16 cellular contexts compared by ENCODE assay signal in the genomic region with DNA sequence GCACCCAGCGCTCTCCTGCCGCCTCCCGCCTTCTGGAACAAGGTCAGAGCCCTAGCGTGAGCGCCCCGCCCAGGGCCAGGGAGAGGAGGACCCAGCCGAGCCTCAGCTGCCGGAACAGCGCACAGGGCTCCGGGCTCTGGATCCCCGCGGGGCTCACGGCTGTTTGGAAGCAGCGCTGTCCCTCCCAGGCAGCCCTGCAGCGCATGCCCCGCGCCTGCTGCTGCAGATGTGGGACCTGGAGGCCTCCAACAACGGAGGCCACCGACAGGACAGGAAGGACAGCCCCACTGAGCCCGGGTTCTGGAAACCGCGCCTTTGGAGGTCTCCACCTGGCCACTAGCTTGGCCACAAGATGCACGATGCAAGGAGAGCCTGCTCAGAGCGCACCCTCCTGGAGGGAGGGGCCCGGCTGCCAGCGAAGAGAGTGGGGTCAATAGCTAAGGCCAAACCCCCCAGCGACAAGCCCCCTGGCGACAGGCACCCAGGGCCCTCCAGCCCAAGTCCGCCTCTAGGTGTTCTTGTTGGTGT. TPM values are rescaled to one million over a fixed set of nuclear protein-coding genes. Genes with fewer than 3 reads are reported as not detected.
DNase-seq lines count a peak whose midpoint lies in the region; ATAC-seq and TF ChIP-seq lines count a peak whose summit lies in the region.
"Had no signal": no experiment of that assay in that cellular context is flagged by ENCODE, and none has a peak within 500 bp of the region (broad histone marks: within the 10 kb centered on the region; RNA-seq: fewer than 3 reads in every experiment).

No MANE protein-coding gene starts in this region.

- H3K9ac ChIP-seq in BLaER1, result no peak overlapping the region

- 0 out of 2 replicates have a peak, but pooled peaks cover 4% of the 10 kb centered on the region for H3F3A ChIP-seq in GM23338 (replicated peaks; ENCODE audit: low read depth)

- no peaks in the 10 kb centered on the region for H3K4me1 Mint-ChIP-seq in GM23338
- H3K4me1 Mint-ChIP-seq: B cell had no signal

- H3K4me2 ChIP-seq in BLaER1, result no peak overlapping the region
- no peak overlapping the region for H3K4me2 ChIP-seq in GM23338

- H4K20me1 ChIP-seq in BLaER1 (no peaks in the 10 kb centered on the region), GM23338 (replicated peaks; ENCODE audit: insufficient read depth) (no peaks in the 10 kb centered on the region)

- peaks cover 2% of the 10 kb centered on the region; the same call in 1 of the 2 replicates for H3K9me2 ChIP-seq in GM23338 (ENCODE audit: insufficient read depth)

- H3K9me3 Mint-ChIP-seq in GM23338, result peaks cover 48% of the 10 kb centered on the region

- H3K36me3 Mint-ChIP-seq in GM23338 (ENCODE audit: low read depth), result peaks cover 72% of the 10 kb centered on the region

- intact Hi-C loops in left lung (cut with DNase I), result no loop called here

- no peak overlapping the region for H2AFZ ChIP-seq in GM23338

- H3K4me3 ChIP-seq in BLaER1 (peak overlapping the region; percentile 19; the same call in 1 of the 2 replicates), GM23338 (no peak overlapping the region), left lung (no peak overlapping the region), upper lobe of left lung (no peak overlapping the region)

- H3K27me3 Mint-ChIP-seq in GM23338 (ENCODE audit: insufficient read depth, low read depth, poor library complexity), result peaks cover 1% of the 10 kb centered on the region
- H3K27me3 Mint-ChIP-seq: B cell; CD4-positive, alpha-beta T cell had no signal

- TF ChIP-seq CTCF in GM23338 (conservative IDR thresholded peaks at IDR 0.05; ENCODE audit: low read depth in 2 of 2), result no peak
- TF ChIP-seq CTCF in left lung (IDR thresholded peaks at IDR 0.05), result no peak
- no peak for TF ChIP-seq CTCF in upper lobe of left lung (IDR thresholded peaks at IDR 0.05)

- H3K9me3 ChIP-seq in BLaER1, result peaks cover 85% of the 10 kb centered on the region
- H3K9me3 ChIP-seq in left lung, result peaks cover 4 to 97% of the 10 kb centered on the region in 2 donors
- peaks cover 5 to 93% (median 75%) of the 10 kb centered on the region in 4 donors for H3K9me3 ChIP-seq in upper lobe of left lung

- no peak overlapping the region for H3K27ac Mint-ChIP-seq in GM23338
- H3K27ac Mint-ChIP-seq: B cell; CD4-positive, alpha-beta T cell had no signal

- H3K27ac ChIP-seq in BLaER1, result no peak overlapping the region
- no peak overlapping the region for H3K27ac ChIP-seq in GM23338 (ENCODE audit: low read depth)
- H3K27ac ChIP-seq in left lung, result no peak overlapping the region
- H3K27ac ChIP-seq in upper lobe of left lung, result no peak overlapping the region
- H3K27ac ChIP-seq: C4-2B, HL-60 had no signal

- TF ChIP-seq EP300 in upper lobe of left lung (IDR thresholded peaks at IDR 0.05), result no peak

- DNase-seq in GM23338 (ENCODE audit: low spot score) (peak; percentile 11), left lung (peak in 1 of 2 donors; percentile 76), upper lobe of left lung (peak in 1 of 2 donors; percentile 71), GDM1 (lab: John Stamatoyannopoulos, UW) (no peak), NCI-H146 (lab: John Stamatoyannopoulos, UW) (no peak)
- no peak for DNase-seq in effector CD4-positive, alpha-beta T cell
- DNase-seq: Caco-2; CD4-positive, alpha-beta T cell; HCEC 1CT; KG1 had no signal

- H3K36me3 ChIP-seq in BLaER1, result peaks cover 83% of the 10 kb centered on the region
- no peaks in the 10 kb centered on the region for H3K36me3 ChIP-seq in GM23338 (ENCODE audit: insufficient read depth)
- peaks cover 0 to 63% of the 10 kb centered on the region in 2 donors for H3K36me3 ChIP-seq in left lung
- H3K36me3 ChIP-seq in upper lobe of left lung, result peaks cover 0 to 54% (median 38%) of the 10 kb centered on the region in 4 donors

- H3K27me3 ChIP-seq in BLaER1 (no peaks in the 10 kb centered on the region), GM23338 (ENCODE audit: insufficient read depth) (no peaks in the 10 kb centered on the region), left lung (no peaks in the 10 kb centered on the region), upper lobe of left lung (no peaks in the 10 kb centered on the region)

- WGBS in upper lobe of left lung, 2 donors, result 98% methylated on average over 9 to 20 of the region's 29 CpGs

- no peaks in the 10 kb centered on the region for H3K79me2 ChIP-seq in GM23338 (replicated peaks; ENCODE audit: insufficient read depth)

- H3K4me1 ChIP-seq in BLaER1, result no peaks in the 10 kb centered on the region
- no peaks in the 10 kb centered on the region for H3K4me1 ChIP-seq in GM23338 (ENCODE audit: insufficient read depth)
- no peaks in the 10 kb centered on the region for H3K4me1 ChIP-seq in left lung
- H3K4me1 ChIP-seq in upper lobe of left lung, result no peaks in the 10 kb centered on the region
- H3K4me1 ChIP-seq: Caco-2 had no signal

- ATAC-seq in GM23338 (peak; percentile 69), left lung (peak; percentile 11), upper lobe of left lung (ENCODE audit: low FRiP score in 2 of 2) (peak; percentile 20 to 23)

- no peak overlapping the region for H3K4me3 Mint-ChIP-seq in GM23338
- H3K4me3 Mint-ChIP-seq: B cell; CD4-positive, alpha-beta T cell had no signal

- no peak for TF ChIP-seq POLR2A in upper lobe of left lung (IDR thresholded peaks at IDR 0.05)

TF ChIP-seq in GM23338, 12 proteins besides CTCF, POLR2A, EP300 and RAD21:
- TF ChIP-seq EZH2 (IDR thresholded peaks at IDR 0.05; ENCODE audit: low read depth, unreplicated experiment) (no peak), ZNF331 (CRISPR knock-in tag; IDR thresholded peaks at IDR 0.05; ENCODE audit: low read depth) (no peak)

RNA-seq across cellular contexts. Expression of a gene that starts 12.6 kb away (rescaled TPM):
- total RNA-seq in GM23338 (2014; rRNA removed; shearing (Covaris generic)), result 63.9 and 75.0 TPM in 2 replicates
- polyA plus RNA-seq in GM23338 (2016; fragmentation: Nextera tagmentation; extraction: Ambion mirVana), result 25.1 and 29.1 TPM in 2 replicates
- total RNA-seq in left lung (10 to 100 TPM; 32.7 to 58.1 TPM), upper lobe of left lung (100 to 1,000 TPM in 2 of 6 donors, 10 to 100 TPM in 4; 30.6 to 116 (median 74.1) TPM)
- total RNA-seq: Caco-2 had no signal

RNA-seq across cellular contexts. Expression of a gene that starts 26.3 kb away (rescaled TPM):
- total RNA-seq in GM23338 (2014; rRNA removed; shearing (Covaris generic)), result 9.8 and 10.3 TPM in 2 replicates
- polyA plus RNA-seq in GM23338 (2016; fragmentation: Nextera tagmentation; extraction: Ambion mirVana), result 2.8 and 4.8 TPM in 2 replicates
- 1 to 10 TPM; 3.3 to 4.9 TPM for total RNA-seq in left lung
- total RNA-seq in upper lobe of left lung, result 10 to 100 TPM in 1 of 6 donors, 1 to 10 TPM in 5; 1.7 to 11.5 (median 3.4) TPM
- total RNA-seq: A172, Caco-2, H4 had no signal

RNA-seq across cellular contexts. Expression of a gene that starts 51.6 kb away (rescaled TPM):
- total RNA-seq in GM23338 (2014; rRNA removed; shearing (Covaris generic)), result 0.93 and 1.5 TPM in 2 replicates
- polyA plus RNA-seq in GM23338 (2016; fragmentation: Nextera tagmentation; extraction: Ambion mirVana), result 3.9 and 4.9 TPM in 2 replicates
- total RNA-seq in left lung (under 1 TPM in 1 of 2 donors, not detected in 1; 0.47 TPM), upper lobe of left lung (1 to 10 TPM in 2 of 6 donors, under 1 TPM in 1, not detected in 3; 0.61 to 2.1 (median 1.4) TPM)
- total RNA-seq: A172; B cell; Caco-2; CD4-positive, alpha-beta T cell; H4 had no signal

Comparison
In these comparisons a context has a peak if more than half of its experiments do, and no peak if none do; other contexts are left out.
1. ATAC-seq: peak in every context shown above with its lines; median percentile 69 in GM23338; 22 in upper lobe of left lung; 11 in left lung.